In genomic region chr11:115548878-115549528, GRCh38 we compare ENCODE assay signal across 1 cellular context.
A peak's percentile ranks its signal among the peaks of the same experiment; 100 is the strongest.
TF ChIP-seq lines count a peak whose summit lies in the region.

No MANE protein-coding gene starts in this region.

TF ChIP-seq in HepG2, 621 proteins besides CTCF, POLR2A, EP300 and RAD21 (continued from another document):
- TF ChIP-seq ZNF407 (CRISPR knock-in tag; IDR thresholded peaks at IDR 0.05; ENCODE audit: not compliant biosample characterization): no peak
- TF ChIP-seq, protein P1, sequence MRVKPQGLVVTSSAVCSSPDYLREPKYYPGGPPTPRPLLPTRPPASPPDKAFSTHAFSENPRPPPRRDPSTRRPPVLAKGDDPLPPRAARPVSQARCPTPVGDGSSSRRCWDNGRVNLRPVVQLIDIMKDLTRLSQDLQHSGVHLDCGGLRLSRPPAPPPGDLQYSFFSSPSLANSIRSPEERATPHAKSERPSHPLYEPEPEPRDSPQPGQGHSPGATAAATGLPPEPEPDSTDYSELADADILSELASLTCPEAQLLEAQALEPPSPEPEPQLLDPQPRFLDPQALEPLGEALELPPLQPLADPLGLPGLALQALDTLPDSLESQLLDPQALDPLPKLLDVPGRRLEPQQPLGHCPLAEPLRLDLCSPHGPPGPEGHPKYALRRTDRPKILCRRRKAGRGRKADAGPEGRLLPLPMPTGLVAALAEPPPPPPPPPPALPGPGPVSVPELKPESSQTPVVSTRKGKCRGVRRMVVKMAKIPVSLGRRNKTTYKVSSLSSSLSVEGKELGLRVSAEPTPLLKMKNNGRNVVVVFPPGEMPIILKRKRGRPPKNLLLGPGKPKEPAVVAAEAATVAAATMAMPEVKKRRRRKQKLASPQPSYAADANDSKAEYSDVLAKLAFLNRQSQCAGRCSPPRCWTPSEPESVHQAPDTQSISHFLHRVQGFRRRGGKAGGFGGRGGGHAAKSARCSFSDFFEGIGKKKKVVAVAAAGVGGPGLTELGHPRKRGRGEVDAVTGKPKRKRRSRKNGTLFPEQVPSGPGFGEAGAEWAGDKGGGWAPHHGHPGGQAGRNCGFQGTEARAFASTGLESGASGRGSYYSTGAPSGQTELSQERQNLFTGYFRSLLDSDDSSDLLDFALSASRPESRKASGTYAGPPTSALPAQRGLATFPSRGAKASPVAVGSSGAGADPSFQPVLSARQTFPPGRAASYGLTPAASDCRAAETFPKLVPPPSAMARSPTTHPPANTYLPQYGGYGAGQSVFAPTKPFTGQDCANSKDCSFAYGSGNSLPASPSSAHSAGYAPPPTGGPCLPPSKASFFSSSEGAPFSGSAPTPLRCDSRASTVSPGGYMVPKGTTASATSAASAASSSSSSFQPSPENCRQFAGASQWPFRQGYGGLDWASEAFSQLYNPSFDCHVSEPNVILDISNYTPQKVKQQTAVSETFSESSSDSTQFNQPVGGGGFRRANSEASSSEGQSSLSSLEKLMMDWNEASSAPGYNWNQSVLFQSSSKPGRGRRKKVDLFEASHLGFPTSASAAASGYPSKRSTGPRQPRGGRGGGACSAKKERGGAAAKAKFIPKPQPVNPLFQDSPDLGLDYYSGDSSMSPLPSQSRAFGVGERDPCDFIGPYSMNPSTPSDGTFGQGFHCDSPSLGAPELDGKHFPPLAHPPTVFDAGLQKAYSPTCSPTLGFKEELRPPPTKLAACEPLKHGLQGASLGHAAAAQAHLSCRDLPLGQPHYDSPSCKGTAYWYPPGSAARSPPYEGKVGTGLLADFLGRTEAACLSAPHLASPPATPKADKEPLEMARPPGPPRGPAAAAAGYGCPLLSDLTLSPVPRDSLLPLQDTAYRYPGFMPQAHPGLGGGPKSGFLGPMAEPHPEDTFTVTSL (CRISPR knock-in tag; IDR thresholded peaks at IDR 0.05; ENCODE audit: borderline replicate concordance): peak; percentile 87
- no peak for TF ChIP-seq MIER2 (CRISPR knock-in tag; IDR thresholded peaks at IDR 0.05)
- no peak for TF ChIP-seq ZBTB38 (CRISPR knock-in tag; IDR thresholded peaks at IDR 0.05)
- peak; percentile 66; the same call in 1 of the 2 replicates for TF ChIP-seq ZNF430 (CRISPR knock-in tag; IDR thresholded peaks at IDR 0.05)
- no peak for TF ChIP-seq CEBPB (IDR thresholded peaks at IDR 0.05; ENCODE audit: borderline replicate concordance, low read depth, low read length)
- peak; percentile 56 for TF ChIP-seq TEAD3 (CRISPR knock-in tag; optimal IDR thresholded peaks at IDR 0.05; ENCODE audit: borderline replicate concordance)
- TF ChIP-seq ZNF768 (CRISPR knock-in tag; IDR thresholded peaks at IDR 0.05): no peak
- 0 out of 2 replicates have a peak, but pooled peaks have one; percentile 12 for TF ChIP-seq MAFG (CRISPR knock-in tag; IDR thresholded peaks at IDR 0.05)
- TF ChIP-seq, protein P2, sequence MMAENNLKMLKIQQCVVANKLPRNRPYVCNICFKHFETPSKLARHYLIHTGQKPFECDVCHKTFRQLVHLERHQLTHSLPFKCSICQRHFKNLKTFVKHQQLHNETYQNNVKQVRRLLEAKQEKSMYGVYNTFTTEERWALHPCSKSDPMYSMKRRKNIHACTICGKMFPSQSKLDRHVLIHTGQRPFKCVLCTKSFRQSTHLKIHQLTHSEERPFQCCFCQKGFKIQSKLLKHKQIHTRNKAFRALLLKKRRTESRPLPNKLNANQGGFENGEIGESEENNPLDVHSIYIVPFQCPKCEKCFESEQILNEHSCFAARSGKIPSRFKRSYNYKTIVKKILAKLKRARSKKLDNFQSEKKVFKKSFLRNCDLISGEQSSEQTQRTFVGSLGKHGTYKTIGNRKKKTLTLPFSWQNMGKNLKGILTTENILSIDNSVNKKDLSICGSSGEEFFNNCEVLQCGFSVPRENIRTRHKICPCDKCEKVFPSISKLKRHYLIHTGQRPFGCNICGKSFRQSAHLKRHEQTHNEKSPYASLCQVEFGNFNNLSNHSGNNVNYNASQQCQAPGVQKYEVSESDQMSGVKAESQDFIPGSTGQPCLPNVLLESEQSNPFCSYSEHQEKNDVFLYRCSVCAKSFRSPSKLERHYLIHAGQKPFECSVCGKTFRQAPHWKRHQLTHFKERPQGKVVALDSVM (CRISPR knock-in tag; IDR thresholded peaks at IDR 0.05): no peak
- TF ChIP-seq HMG20B (CRISPR knock-in tag; conservative IDR thresholded peaks at IDR 0.05): 0 out of 2 replicates have a peak, but pooled peaks have one; percentile 19
- no peak for TF ChIP-seq ELF4 (CRISPR knock-in tag; IDR thresholded peaks at IDR 0.05; ENCODE audit: borderline replicate concordance)
